ENCODE assay signal across 1 cellular context in the genomic region with DNA sequence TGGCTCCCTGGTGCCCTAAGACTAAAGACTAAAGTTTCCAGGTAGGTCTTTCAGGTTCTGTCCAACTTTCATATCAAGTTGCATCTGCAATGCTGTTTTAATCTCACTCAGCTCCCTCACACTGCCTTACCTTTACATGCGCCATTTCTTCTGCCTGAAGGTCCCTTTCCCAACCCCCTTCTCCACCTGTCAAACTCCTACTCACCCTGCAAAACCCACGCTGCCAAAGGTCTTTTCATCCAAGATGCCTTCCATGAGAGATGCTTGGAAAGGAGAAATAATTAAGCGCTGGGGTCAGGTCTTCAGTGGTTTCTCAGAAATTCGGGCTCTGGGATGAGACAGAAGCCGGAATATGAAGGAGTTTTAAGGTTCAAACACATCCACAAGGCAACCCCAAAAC.
TF ChIP-seq lines count a peak whose summit lies in the region.

No MANE protein-coding gene starts in this region.

TF ChIP-seq in SK-N-SH, 30 proteins besides CTCF, POLR2A, EP300 and RAD21 (continued from another document):
- TF ChIP-seq, protein P1, sequence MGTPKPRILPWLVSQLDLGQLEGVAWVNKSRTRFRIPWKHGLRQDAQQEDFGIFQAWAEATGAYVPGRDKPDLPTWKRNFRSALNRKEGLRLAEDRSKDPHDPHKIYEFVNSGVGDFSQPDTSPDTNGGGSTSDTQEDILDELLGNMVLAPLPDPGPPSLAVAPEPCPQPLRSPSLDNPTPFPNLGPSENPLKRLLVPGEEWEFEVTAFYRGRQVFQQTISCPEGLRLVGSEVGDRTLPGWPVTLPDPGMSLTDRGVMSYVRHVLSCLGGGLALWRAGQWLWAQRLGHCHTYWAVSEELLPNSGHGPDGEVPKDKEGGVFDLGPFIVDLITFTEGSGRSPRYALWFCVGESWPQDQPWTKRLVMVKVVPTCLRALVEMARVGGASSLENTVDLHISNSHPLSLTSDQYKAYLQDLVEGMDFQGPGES (IDR thresholded peaks at IDR 0.05; ENCODE audit: low read depth, low read length) = no peak
- no peak for TF ChIP-seq RCOR1 (IDR thresholded peaks at IDR 0.05; ENCODE audit: low read length)
- no peak for TF ChIP-seq EZH2phosphoT487 (IDR thresholded peaks at IDR 0.05; ENCODE audit: borderline replicate concordance, low read depth)
- no peak for TF ChIP-seq GATA2 (CRISPR knock-in tag; IDR thresholded peaks at IDR 0.05)
- no peak for TF ChIP-seq NRF1 (IDR thresholded peaks at IDR 0.05; ENCODE audit: low read depth, low read length)
- no peak for TF ChIP-seq CHD2 (IDR thresholded peaks at IDR 0.05; ENCODE audit: low read length, partially characterized antibody)
- no peak for TF ChIP-seq FOXJ3 (CRISPR knock-in tag; IDR thresholded peaks at IDR 0.05)
- TF ChIP-seq YY1 (IDR thresholded peaks at IDR 0.05; ENCODE audit: low read depth) = no peak
- TF ChIP-seq JUND (IDR thresholded peaks at IDR 0.05) = no peak
